30 cellular contexts compared by ENCODE assay signal in the genomic region with DNA sequence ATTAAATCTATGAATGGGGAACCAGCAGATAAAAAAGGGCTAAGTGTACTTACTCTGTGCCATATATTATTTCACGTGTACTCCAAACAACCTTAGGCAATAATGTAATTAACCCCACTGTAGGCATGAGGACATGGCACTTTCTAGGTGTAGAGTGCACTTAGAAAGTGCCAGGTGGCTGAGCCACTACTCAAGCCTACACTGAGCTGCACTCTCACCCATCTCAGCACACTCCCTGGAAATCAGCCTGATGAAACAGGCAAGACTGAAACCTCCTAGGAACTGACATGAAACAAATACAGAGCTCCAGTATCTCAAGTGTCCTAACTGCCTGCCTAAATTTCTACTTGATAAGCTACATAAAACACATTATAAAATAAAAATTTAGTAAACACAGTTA.
"Had no signal": no experiment of that assay in that cellular context is flagged by ENCODE, and none has a peak within 500 bp of the region (broad histone marks: within the 10 kb centered on the region; RNA-seq: fewer than 3 reads in every experiment).

No MANE protein-coding gene starts in this region.

- H3K4me1 ChIP-seq: esophagus squamous epithelium, heart right ventricle, lower lobe of right lung, pancreas, suprapubic skin, transverse colon, vagina had no signal

- H3K27ac ChIP-seq: coronary artery, esophagus squamous epithelium, heart right ventricle, lower lobe of right lung, neutrophil, pancreas, suprapubic skin, transverse colon, vagina had no signal

- H3K4me1 Mint-ChIP-seq: neural crest cell had no signal

- H3K4me3 ChIP-seq: coronary artery, esophagus squamous epithelium, heart right ventricle, lower lobe of right lung, pancreas, smooth muscle cell, suprapubic skin, transverse colon, vagina had no signal

- H3K27ac Mint-ChIP-seq: effector memory CD8-positive, alpha-beta T cell; natural killer cell treated with Interleukin-12 subunit alpha and Interleukin-12 subunit beta and Interleukin-15 and Interleukin-18, amount 100 ng/mL, for 72 hours; stimulated activated naive CD8-positive, alpha-beta T cell treated with anti-CD3 and anti-CD28 coated beads, Interleukin-15, amount 100 ng/mL, for 72 hours had no signal

- H3K9me3 Mint-ChIP-seq: effector memory CD8-positive, alpha-beta T cell; immature natural killer cell; natural killer cell treated with Interleukin-12 subunit alpha and Interleukin-12 subunit beta and Interleukin-15 and Interleukin-18, amount 100 ng/mL, for 72 hours; neural crest cell; stimulated activated naive CD8-positive, alpha-beta T cell treated with anti-CD3 and anti-CD28 coated beads, Interleukin-15, amount 100 ng/mL, for 72 hours had no signal

- H3K27me3 ChIP-seq: esophagus squamous epithelium, heart right ventricle, neutrophil, pancreas, suprapubic skin, transverse colon, vagina had no signal

- H3K27me3 Mint-ChIP-seq: effector memory CD8-positive, alpha-beta T cell; natural killer cell treated with Interleukin-12 subunit alpha and Interleukin-12 subunit beta and Interleukin-15 and Interleukin-18, amount 100 ng/mL, for 72 hours; stimulated activated naive CD8-positive, alpha-beta T cell treated with anti-CD3 and anti-CD28 coated beads, Interleukin-15, amount 100 ng/mL, for 72 hours had no signal

- H3K9me3 ChIP-seq: esophagus squamous epithelium, heart right ventricle, lower lobe of right lung, neutrophil, pancreas, suprapubic skin, transverse colon, vagina had no signal

- DNase-seq: dermis blood vessel endothelial cell; effector memory CD8-positive, alpha-beta T cell; erythroblast; esophagus squamous epithelium; foreskin melanocyte; glutamatergic neuron; heart right ventricle; hippocampal formation; immature natural killer cell; islet precursor cell; kidney glomerular epithelial cell; left colon; left ventricle myocardium superior; lower lobe of right lung; pancreas; stimulated activated CD4-positive, alpha-beta T cell treated with anti-CD3 and anti-CD28 coated beads, Interleukin-12 subunit alpha, Interleukin-12 subunit beta, amount 100 ng/mL, for 4 hours; stimulated activated CD4-positive, alpha-beta T cell treated with anti-CD3 and anti-CD28 coated beads, Interleukin-1b, Interleukin-23, amount 100 ng/mL, for 48 hours; stimulated activated CD4-positive, alpha-beta T cell treated with anti-CD3 and anti-CD28 coated beads, Interleukin-4, amount 100 ng/mL, for 1 hour; stimulated activated CD8-positive, alpha-beta memory T cell treated with anti-CD3 and anti-CD28 coated beads, Interleukin-4, amount 100 ng/mL, for 48 hours; stimulated activated naive CD4-positive, alpha-beta T cell; stimulated activated naive CD8-positive, alpha-beta T cell treated with anti-CD3 and anti-CD28 coated beads, Interleukin-15, amount 100 ng/mL, for 72 hours; transverse colon had no signal

- H3K4me3 Mint-ChIP-seq: effector memory CD8-positive, alpha-beta T cell; immature natural killer cell; natural killer cell treated with Interleukin-12 subunit alpha and Interleukin-12 subunit beta and Interleukin-15 and Interleukin-18, amount 100 ng/mL, for 72 hours; neural crest cell; stimulated activated naive CD8-positive, alpha-beta T cell treated with anti-CD3 and anti-CD28 coated beads, Interleukin-15, amount 100 ng/mL, for 72 hours had no signal

- ATAC-seq: effector memory CD8-positive, alpha-beta T cell; heart right ventricle; left colon; left ventricle myocardium superior; natural killer cell treated with Interleukin-12 subunit alpha and Interleukin-12 subunit beta and Interleukin-15 and Interleukin-18, amount 100 ng/mL, for 72 hours; pancreas; sciatic nerve; stimulated activated naive CD8-positive, alpha-beta T cell treated with anti-CD3 and anti-CD28 coated beads, Interleukin-15, amount 100 ng/mL, for 72 hours had no signal
